ENCODE assay signal across 8 cellular contexts in the genomic region with DNA sequence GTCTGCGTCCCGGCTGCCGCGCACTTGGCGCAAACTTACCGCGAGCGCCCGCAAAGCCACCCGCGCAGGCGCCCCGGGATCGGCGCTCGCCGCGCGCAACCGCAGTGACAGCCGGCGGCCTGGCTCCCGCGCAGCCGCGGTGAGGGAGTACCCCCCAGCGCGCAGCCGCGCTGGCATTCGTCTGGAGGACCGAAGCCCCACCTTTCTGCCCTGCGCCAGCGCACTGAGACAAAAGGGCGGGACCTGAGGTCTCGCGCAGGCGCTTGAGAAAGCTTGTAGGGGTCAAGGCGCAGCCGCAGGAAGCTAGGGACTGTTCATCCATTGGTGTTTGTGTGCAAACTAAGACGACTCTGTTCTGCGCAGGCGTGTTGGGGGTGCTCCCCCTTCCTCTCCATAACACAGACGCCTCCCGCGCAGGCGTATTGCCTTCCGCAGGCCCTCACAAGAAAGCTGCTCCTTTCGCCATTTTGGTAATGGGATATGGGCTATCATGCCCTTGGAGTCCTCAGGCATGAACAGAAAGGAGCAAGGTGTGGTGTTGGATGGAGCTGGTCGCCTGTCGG. TPM values are rescaled to one million over a fixed set of nuclear protein-coding genes. Genes with fewer than 3 reads are reported as not detected.
DNase-seq lines count a peak whose midpoint lies in the region; ATAC-seq and TF ChIP-seq lines count a peak whose summit lies in the region.

A gene (minus strand): TSS at position 91 of the 563 bp plus-strand sequence. CDS start 558 bp downstream, outside the sequence.

- peaks cover 22% of the 10 kb centered on the region for H3K36me3 Mint-ChIP-seq in T-helper 1 cell treated with Interleukin-12 subunit alpha and Interleukin-12 subunit beta and Interleukin-4 antibody, amounts not matched to agents 30 μg/mL and 1 μg/mL, for 36 hours (ENCODE audit: low read depth)
- H3K36me3 Mint-ChIP-seq in progenitor cell of endocrine pancreas (ENCODE audit: insufficient read depth): peaks cover 8% of the 10 kb centered on the region

- H3K27ac ChIP-seq in left ventricle myocardium inferior (replicated peaks): peak within 1 kb of the TSS; percentile 100

- H3K9me3 Mint-ChIP-seq in T-helper 1 cell treated with Interleukin-12 subunit alpha and Interleukin-12 subunit beta and Interleukin-4 antibody, amounts not matched to agents 30 μg/mL and 1 μg/mL, for 36 hours: no peaks in the 10 kb centered on the region
- no peaks in the 10 kb centered on the region for H3K9me3 Mint-ChIP-seq in progenitor cell of endocrine pancreas (ENCODE audit: low read depth)

- peaks cover 62% of the 10 kb centered on the region for H3K4me1 ChIP-seq in left ventricle myocardium inferior

- no peaks in the 10 kb centered on the region for H3K36me3 ChIP-seq in left ventricle myocardium inferior

- no peaks in the 10 kb centered on the region for H3K27me3 Mint-ChIP-seq in T-helper 1 cell treated with Interleukin-12 subunit alpha and Interleukin-12 subunit beta and Interleukin-4 antibody, amounts not matched to agents 30 μg/mL and 1 μg/mL, for 36 hours (ENCODE audit: low read depth)
- H3K27me3 Mint-ChIP-seq in progenitor cell of endocrine pancreas: no peaks in the 10 kb centered on the region

- peak within 1 kb of the TSS; percentile 95 for H3K4me3 Mint-ChIP-seq in T-helper 1 cell treated with Interleukin-12 subunit alpha and Interleukin-12 subunit beta and Interleukin-4 antibody, amounts not matched to agents 30 μg/mL and 1 μg/mL, for 36 hours
- H3K4me3 Mint-ChIP-seq in progenitor cell of endocrine pancreas (ENCODE audit: low read depth): peak within 1 kb of the TSS; percentile 91

- no peaks in the 10 kb centered on the region for H3K27me3 ChIP-seq in left ventricle myocardium inferior (ENCODE audit: low read depth)

- peak; percentile 95 for DNase-seq in GM13977 (ENCODE audit: low spot score)
- peak; percentile 100 for DNase-seq in NCI-H1694 (lab: John Stamatoyannopoulos, UW)
- DNase-seq in amniotic stem cell (lab: John Stamatoyannopoulos, UW): peak; percentile 99
- DNase-seq in left ventricle myocardium inferior: peak; percentile 100
- peak; percentile 99 for DNase-seq in progenitor cell of endocrine pancreas (ENCODE audit: low spot score, unreplicated experiment)
- peak; percentile 100 for DNase-seq in ureter (ENCODE audit: low spot score)

- intact Hi-C loops in left ventricle myocardium inferior (cut with micrococcal nuclease): no loop called here

- no peak for TF ChIP-seq CTCF in GM13977 (IDR thresholded peaks at IDR 0.05; ENCODE audit: extremely low read depth, insufficient read depth, missing control alignments)
- TF ChIP-seq CTCF in left ventricle myocardium inferior (IDR thresholded peaks at IDR 0.05; ENCODE audit: borderline replicate concordance): no peak
- TF ChIP-seq CTCF in progenitor cell of endocrine pancreas (IDR thresholded peaks at IDR 0.05; ENCODE audit: unreplicated experiment): no peak

- peaks cover 15% of the 10 kb centered on the region for H3K4me1 Mint-ChIP-seq in T-helper 1 cell treated with Interleukin-12 subunit alpha and Interleukin-12 subunit beta and Interleukin-4 antibody, amounts not matched to agents 30 μg/mL and 1 μg/mL, for 36 hours (ENCODE audit: low read depth)
- peaks cover 18% of the 10 kb centered on the region for H3K4me1 Mint-ChIP-seq in progenitor cell of endocrine pancreas (ENCODE audit: low read depth)

- in situ Hi-C loops in GM13977 (cut with MboI; ENCODE audit: low pct_unique_long_range_greater_than_20kb, low sequenced_read_pairs, unreplicated experiment): no loop called here

- peak within 1 kb of the TSS; percentile 96 for H3K27ac Mint-ChIP-seq in T-helper 1 cell treated with Interleukin-12 subunit alpha and Interleukin-12 subunit beta and Interleukin-4 antibody, amounts not matched to agents 30 μg/mL and 1 μg/mL, for 36 hours
- H3K27ac Mint-ChIP-seq in progenitor cell of endocrine pancreas: peak within 1 kb of the TSS; percentile 96

- H3K4me3 ChIP-seq in left ventricle myocardium inferior: peak within 1 kb of the TSS; percentile 95

- no peaks in the 10 kb centered on the region for H3K9me3 ChIP-seq in left ventricle myocardium inferior (replicated peaks)

- ATAC-seq in HG02884 (IDR thresholded peaks at IDR 0.05; ENCODE audit: unreplicated experiment): peak; percentile 51

RNA-seq across cellular contexts. Expression of the gene that starts here (rescaled TPM):
- total RNA-seq in left ventricle myocardium inferior (17.2 TPM), progenitor cell of endocrine pancreas (70.4 and 71.8 TPM in 2 replicates), ureter (69.4 TPM)

Comparison
In these comparisons a context has a peak if more than half of its experiments do, and no peak if none do; other contexts are left out.
1. Peak in every context shown above with its lines: DNase-seq, ATAC-seq, H3K4me3 ChIP-seq and H3K27ac ChIP-seq.